8 cellular contexts compared by ENCODE assay signal in the genomic region with DNA sequence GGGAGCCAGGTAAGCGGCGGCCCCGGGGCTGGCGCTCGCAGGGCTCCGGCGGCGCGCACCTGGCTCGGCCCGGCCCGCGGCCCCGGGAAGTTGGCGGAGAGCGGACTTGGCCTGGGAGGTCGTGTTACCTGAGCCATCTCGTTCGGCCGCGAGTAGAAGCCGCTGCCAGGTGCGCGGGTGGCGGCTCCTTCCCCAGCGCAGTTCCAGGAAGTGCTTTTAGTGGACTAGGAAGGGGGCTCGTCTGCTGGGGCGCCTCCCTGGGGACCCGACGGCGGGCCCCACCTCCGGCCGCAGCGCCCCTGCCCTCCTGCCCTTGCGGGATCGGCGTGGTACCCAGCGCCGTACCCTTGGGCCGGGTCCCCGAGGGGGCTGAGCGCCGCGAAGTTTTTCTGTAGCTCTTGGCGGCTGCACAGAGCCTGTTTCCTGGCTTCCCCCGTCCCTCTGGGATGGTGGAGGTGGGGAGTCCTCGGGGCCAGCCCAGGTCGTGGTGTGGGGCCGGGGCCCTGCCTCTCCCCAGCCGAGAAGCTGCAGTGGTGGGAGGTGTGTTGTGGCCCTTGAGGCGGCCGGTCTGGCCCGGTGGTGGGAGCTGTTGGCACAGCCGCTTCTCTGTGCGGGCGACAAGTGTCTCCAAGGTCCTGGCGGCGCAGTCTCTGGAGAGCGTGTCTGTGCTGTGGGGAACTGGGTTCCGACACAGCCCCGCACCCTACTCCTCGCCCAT.
DNase-seq lines count a peak whose midpoint lies in the region; ATAC-seq lines count a peak whose summit lies in the region.

No MANE protein-coding gene starts in this region.

- CTCF ChIA-PET in activated CD4-positive, alpha-beta memory T cell treated with anti-CD3 and anti-CD28 coated beads for 36 hours (lab: Charles Lee) = interaction anchor here (0.6 to 4.2 kb wide), 11 partner anchors 13 to 354 kb away, joined by 3 to 28 read pairs (median 4); a partner anchor contains a TSS

- no peak overlapping the region for H3K27ac ChIP-seq in rectal smooth muscle tissue (ENCODE audit: low read depth, low read length)

- ATAC-seq in Right ventricle myocardium inferior = peak; percentile 14
- peak; percentile 18 for ATAC-seq in HG03457 (IDR thresholded peaks at IDR 0.05; ENCODE audit: unreplicated experiment)
- ATAC-seq in Right ventricle myocardium superior (ENCODE audit: poor library complexity) = peak; percentile 20
- no peak for ATAC-seq in GM18520 (IDR thresholded peaks at IDR 0.05; ENCODE audit: unreplicated experiment)

- peak overlapping the region; percentile 79 for H3K27ac Mint-ChIP-seq in activated CD4-positive, alpha-beta memory T cell treated with anti-CD3 and anti-CD28 coated beads for 36 hours

- H3K36me3 ChIP-seq in rectal smooth muscle tissue (ENCODE audit: control insufficient read depth, insufficient read depth, low read length) = no peaks in the 10 kb centered on the region

- POLR2A ChIA-PET in activated CD4-positive, alpha-beta memory T cell treated with anti-CD3 and anti-CD28 coated beads for 36 hours (lab: Charles Lee) = interaction anchor here (1.0 to 3.8 kb wide), 4 partner anchors 10 to 111 kb away, joined by 3 to 39 read pairs (median 8); no protein-coding TSS in a partner anchor

- no peaks in the 10 kb centered on the region for H3K36me3 Mint-ChIP-seq in activated CD4-positive, alpha-beta memory T cell treated with anti-CD3 and anti-CD28 coated beads for 36 hours

- DNase-seq in Right ventricle myocardium inferior (ENCODE audit: missing footprints) (no peak), cardiac septum (ENCODE audit: low spot score) (no peak), Right ventricle myocardium superior (peak; percentile 59), SIG-M5 (lab: John Stamatoyannopoulos, UW) (no peak)
- DNase-seq in activated CD4-positive, alpha-beta memory T cell treated with anti-CD3 and anti-CD28 coated beads for 36 hours = peak; percentile 53

- peak overlapping the region; percentile 74 for H3K4me3 ChIP-seq in rectal smooth muscle tissue (ENCODE audit: low read length)

- H3K27me3 Mint-ChIP-seq in activated CD4-positive, alpha-beta memory T cell treated with anti-CD3 and anti-CD28 coated beads for 36 hours = no peaks in the 10 kb centered on the region

- peaks cover 55% of the 10 kb centered on the region for H3K4me1 Mint-ChIP-seq in activated CD4-positive, alpha-beta memory T cell treated with anti-CD3 and anti-CD28 coated beads for 36 hours (ENCODE audit: low read depth)

- intact Hi-C loops in Right ventricle myocardium inferior (cut with DNase I) = no loop called here
- intact Hi-C loops in cardiac septum (cut with DNase I) = loop anchor here (5.0 kb wide), 1 partner anchor 36 kb away; no protein-coding TSS in a partner anchor
- intact Hi-C loops in activated CD4-positive, alpha-beta memory T cell treated with anti-CD3 and anti-CD28 coated beads for 36 hours (cut with micrococcal nuclease) = loop anchor here (5.0 kb wide), 1 partner anchor 34 kb away; no protein-coding TSS in a partner anchor
- intact Hi-C loops in Right ventricle myocardium superior (cut with DNase I) = no loop called here

- H3K4me3 Mint-ChIP-seq in activated CD4-positive, alpha-beta memory T cell treated with anti-CD3 and anti-CD28 coated beads for 36 hours = peak overlapping the region; percentile 85

- peak overlapping the region; percentile 27 for H3K9ac ChIP-seq in rectal smooth muscle tissue (ENCODE audit: low read length)

- peaks cover 2% of the 10 kb centered on the region for H3K27me3 ChIP-seq in rectal smooth muscle tissue (ENCODE audit: control insufficient read depth, insufficient read depth, low read length)

- H3K4me1 ChIP-seq in rectal smooth muscle tissue (ENCODE audit: control insufficient read depth, insufficient read depth, low read length) = no peaks in the 10 kb centered on the region

- H3K9me3 Mint-ChIP-seq in activated CD4-positive, alpha-beta memory T cell treated with anti-CD3 and anti-CD28 coated beads for 36 hours = no peaks in the 10 kb centered on the region

Comparison
In these comparisons a context has a peak if more than half of its experiments do, and no peak if none do; other contexts are left out.
1. DNase-seq: peak in activated CD4-positive, alpha-beta memory T cell treated with anti-CD3 and anti-CD28 coated beads for 36 hours (single experiment) and Right ventricle myocardium superior (single experiment); none in Right ventricle myocardium inferior (single experiment), cardiac septum (single experiment) and SIG-M5 (single experiment).
2. intact Hi-C loops: an anchor here in cardiac septum (5.0 kb wide) and activated CD4-positive, alpha-beta memory T cell treated with anti-CD3 and anti-CD28 coated beads for 36 hours (5.0 kb wide); none called in Right ventricle myocardium inferior and Right ventricle myocardium superior.